Comparison of ENCODE assay signal across 8 cellular contexts in the genomic region with DNA sequence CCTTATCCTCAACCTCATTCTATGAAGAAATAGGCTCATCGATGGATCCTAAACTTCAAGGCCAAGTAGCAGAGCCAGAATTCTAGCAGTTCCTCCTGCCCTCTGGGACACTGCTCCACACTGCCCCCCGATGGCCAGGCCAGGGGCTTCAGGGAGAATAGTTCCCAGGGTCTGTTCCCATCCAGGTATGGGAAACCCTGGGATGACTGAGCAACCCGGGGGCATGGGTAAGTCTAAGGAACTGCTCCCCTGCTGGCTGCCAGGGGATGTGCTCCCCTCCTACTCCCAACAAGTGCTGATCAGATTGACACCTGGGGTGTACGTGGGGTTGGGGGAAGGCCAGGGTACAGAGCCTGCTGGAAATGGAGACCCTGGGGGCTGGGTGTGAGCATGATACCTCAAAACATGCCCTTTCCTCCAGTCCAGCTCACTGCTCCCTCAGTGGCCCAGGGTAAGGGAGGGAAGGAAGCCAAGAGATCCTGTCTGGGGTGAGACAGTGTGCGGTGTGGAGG. TPM values are rescaled to one million over a fixed set of nuclear protein-coding genes. Genes with fewer than 3 reads are reported as not detected.
A peak's percentile ranks its signal among the peaks of the same experiment; 100 is the strongest.
DNase-seq lines count a peak whose midpoint lies in the region; ATAC-seq, FAIRE-seq and TF ChIP-seq lines count a peak whose summit lies in the region.

No MANE protein-coding gene starts in this region.

- peaks cover 28% of the 10 kb centered on the region for H3K4me1 Mint-ChIP-seq in glutamatergic neuron (ENCODE audit: low read depth, unreplicated experiment)

- H2AFZ ChIP-seq in OCI-LY7 (ENCODE audit: low read length), result no peak overlapping the region

- H3K4me1 ChIP-seq in OCI-LY7 (ENCODE audit: insufficient read depth, low read length, poor library complexity, severe bottlenecking), result peaks cover 23% of the 10 kb centered on the region

- no peaks in the 10 kb centered on the region for H4K20me1 ChIP-seq in OCI-LY7 (ENCODE audit: insufficient read depth, low read length)

- no peak overlapping the region for H3K27ac Mint-ChIP-seq in glutamatergic neuron (ENCODE audit: unreplicated experiment)

- H3K4me3 Mint-ChIP-seq in glutamatergic neuron (ENCODE audit: unreplicated experiment), result peak overlapping the region; percentile 13

- no peak overlapping the region for H3K4me2 ChIP-seq in OCI-LY7 (ENCODE audit: low read length)

- no peaks in the 10 kb centered on the region for H3K9me3 ChIP-seq in OCI-LY7 (ENCODE audit: low read length)

- H3K4me3 ChIP-seq in OCI-LY7 (ENCODE audit: low read depth, low read length, poor library complexity, severe bottlenecking), result no peak overlapping the region

- intact Hi-C loops in OCI-LY7 (cut with micrococcal nuclease; ENCODE audit: unreplicated experiment), result loop anchor here (1.0 kb wide), 2 partner anchors 64 to 200 kb away; no protein-coding TSS in a partner anchor

- POLR2A ChIA-PET in OCI-LY7 (lab: Charles Lee), result no interaction called here

- CTCF ChIA-PET in OCI-LY7 (lab: Charles Lee; ENCODE audit: unreplicated experiment), result no interaction called here

- peaks cover 4% of the 10 kb centered on the region for H3K9me3 Mint-ChIP-seq in glutamatergic neuron (ENCODE audit: unreplicated experiment)

- H3K27ac ChIP-seq in OCI-LY7 (ENCODE audit: low read depth, low read length, poor library complexity, severe bottlenecking), result no peak overlapping the region

- BruUV-seq in OCI-LY7 (replicated peaks; lab: Mats Ljungman, UMichigan), result no TSS peak

- TF ChIP-seq CTCF in OCI-LY7 (conservative IDR thresholded peaks at IDR 0.05; ENCODE audit: low read length), result peak; percentile 93
- peak; percentile 80 for TF ChIP-seq CTCF in glutamatergic neuron (IDR thresholded peaks at IDR 0.05; ENCODE audit: partially characterized antibody, unreplicated experiment)

- FAIRE-seq in GM18507 (lab: Jason Lieb, UNC), result peak; percentile 66

- H3K36me3 Mint-ChIP-seq in glutamatergic neuron (ENCODE audit: unreplicated experiment), result no peaks in the 10 kb centered on the region

- ATAC-seq in GM21390 (IDR thresholded peaks at IDR 0.05; ENCODE audit: unreplicated experiment) (no peak), GM19351 (IDR thresholded peaks at IDR 0.05; ENCODE audit: unreplicated experiment) (no peak)

- no peaks in the 10 kb centered on the region for H3K9me2 ChIP-seq in OCI-LY7 (ENCODE audit: insufficient read depth, low read length)

- DNase-seq in AG08396 (ENCODE audit: low spot score) (peak; percentile 83), GM18507 (ENCODE audit: extremely low spot score, insufficient read length, low read depth) (no peak), OCI-LY7 (ENCODE audit: low spot score) (peak; percentile 53), glutamatergic neuron (peak; percentile 83), putamen (ENCODE audit: low spot score) (peak; percentile 38)
- peak; percentile 22 for DNase-seq in activated effector memory CD4-positive, alpha-beta T cell treated with Interleukin-2 at 50 U/mL for 16 hours

- no peaks in the 10 kb centered on the region for H3K79me2 ChIP-seq in OCI-LY7 (ENCODE audit: insufficient read depth, low read depth, low read length)

- peaks cover 3% of the 10 kb centered on the region for H3K27me3 Mint-ChIP-seq in glutamatergic neuron (ENCODE audit: unreplicated experiment)

- H3K36me3 ChIP-seq in OCI-LY7 (ENCODE audit: insufficient read depth, low read length), result peaks cover 2% of the 10 kb centered on the region; the same call in 1 of the 2 replicates

RNA-seq across cellular contexts. Expression of a gene that starts 7.6 kb away (rescaled TPM):
- total RNA-seq in OCI-LY7 (2014; rRNA removed; shearing (Covaris generic)), result 22.2 and 31.7 TPM in 2 replicates
- total RNA-seq in OCI-LY7 (2022) (30.2 and 46.4 TPM in 2 replicates), glutamatergic neuron (ENCODE audit: unreplicated experiment) (46.5 TPM)

RNA-seq across cellular contexts. Expression of a gene that starts 8.9 kb away (rescaled TPM):
- 0.35 and 0.57 TPM in 2 replicates for total RNA-seq in OCI-LY7 (2014; rRNA removed; shearing (Covaris generic))
- total RNA-seq in OCI-LY7 (2022) (1.5 and 2.1 TPM in 2 replicates), glutamatergic neuron (ENCODE audit: unreplicated experiment) (0.32 TPM)

RNA-seq across cellular contexts. Expression of a gene that starts 22.7 kb away (rescaled TPM):
- total RNA-seq in OCI-LY7 (2014; rRNA removed; shearing (Covaris generic)), result 0.09 TPM in 1 of 2 replicates, not detected in the other
- 0.37 and 0.38 TPM in 2 replicates for total RNA-seq in OCI-LY7 (2022)
- total RNA-seq in glutamatergic neuron (ENCODE audit: unreplicated experiment), result not detected

RNA-seq across cellular contexts. Expression of a gene that starts 37.8 kb away (rescaled TPM):
- 21.3 and 24.6 TPM in 2 replicates for total RNA-seq in OCI-LY7 (2014; rRNA removed; shearing (Covaris generic))
- total RNA-seq in OCI-LY7 (2022), result 50.7 and 55.2 TPM in 2 replicates
- 35.6 TPM for total RNA-seq in glutamatergic neuron (ENCODE audit: unreplicated experiment)

RNA-seq across cellular contexts. Expression of a gene that starts 53.5 kb away (rescaled TPM):
- total RNA-seq in OCI-LY7 (2014; rRNA removed; shearing (Covaris generic)), result 106 and 112 TPM in 2 replicates
- total RNA-seq in OCI-LY7 (2022), result 318 and 355 TPM in 2 replicates
- 72.6 TPM for total RNA-seq in glutamatergic neuron (ENCODE audit: unreplicated experiment)
